ENCODE assay signal across 10 cellular contexts in genomic region chr1:156707027-156707426, GRCh38. TPM values are rescaled to one million over a fixed set of nuclear protein-coding genes. Genes with fewer than 3 reads are reported as not detected.
DNase-seq lines count a peak whose midpoint lies in the region; ATAC-seq and TF ChIP-seq lines count a peak whose summit lies in the region.
"Had no signal": no experiment of that assay in that cellular context is flagged by ENCODE, and none has a peak within 500 bp of the region (broad histone marks: within the 10 kb centered on the region; RNA-seq: fewer than 3 reads in every experiment).

No MANE protein-coding gene starts in this region.

- H2AFZ ChIP-seq in SK-N-SH (ENCODE audit: low read depth) = no peak overlapping the region

- peak overlapping the region; percentile 61; the same call in 1 of the 2 replicates for H3K4me2 ChIP-seq in SK-N-SH

- H3K27me3 ChIP-seq in SK-N-SH (ENCODE audit: insufficient read depth) (no peaks in the 10 kb centered on the region), Panc1 (ENCODE audit: control insufficient read depth, insufficient read depth, low read length) (no peaks in the 10 kb centered on the region)

- no peak for TF ChIP-seq RAD21 in SK-N-SH (IDR thresholded peaks at IDR 0.05; ENCODE audit: low read length)

- H3K27ac Mint-ChIP-seq in activated T-helper 2 cell treated with anti-CD3 and anti-CD28 coated beads, Interferon-gamma antibody, Interleukin-2, Interleukin-4, amounts not matched to agents 10 μg/mL and 5 μg/mL and 100 μg/mL, durations not matched to agents 14 hours and 24 hours and 36 hours = no peak overlapping the region
- H3K27ac Mint-ChIP-seq: T-helper 1 cell treated with Interleukin-12 subunit alpha and Interleukin-12 subunit beta and Interleukin-4 antibody, amounts not matched to agents 30 μg/mL and 1 μg/mL, for 36 hours had no signal

- DNase-seq in SK-N-SH (no peak), Panc1 (ENCODE audit: low read depth, low spot score) (no peak), foreskin fibroblast (no peak), skeletal muscle cell (ENCODE audit: low read depth) (no peak)
- DNase-seq in activated T-helper 2 cell treated with anti-CD3 and anti-CD28 coated beads, Interferon-gamma antibody, Interleukin-2, Interleukin-4, amounts not matched to agents 10 μg/mL and 5 μg/mL and 100 μg/mL, durations not matched to agents 14 hours and 24 hours and 36 hours (ENCODE audit: low spot score) = no peak
- no peak for DNase-seq in effector CD4-positive, alpha-beta T cell
- DNase-seq: NCI-H2081 had no signal

- H3K4me1 Mint-ChIP-seq in activated T-helper 2 cell treated with anti-CD3 and anti-CD28 coated beads, Interferon-gamma antibody, Interleukin-2, Interleukin-4, amounts not matched to agents 10 μg/mL and 5 μg/mL and 100 μg/mL, durations not matched to agents 14 hours and 24 hours and 36 hours (ENCODE audit: low read depth) = peaks cover 13% of the 10 kb centered on the region

- no peaks in the 10 kb centered on the region for H3K79me2 ChIP-seq in SK-N-SH (ENCODE audit: insufficient read depth)

- no peak for TF ChIP-seq EP300 in SK-N-SH (IDR thresholded peaks at IDR 0.05; ENCODE audit: borderline replicate concordance in 1 of 2, low read depth in 1 of 2, low read length in 1 of 2)

- H3K36me3 Mint-ChIP-seq in activated T-helper 2 cell treated with anti-CD3 and anti-CD28 coated beads, Interferon-gamma antibody, Interleukin-2, Interleukin-4, amounts not matched to agents 10 μg/mL and 5 μg/mL and 100 μg/mL, durations not matched to agents 14 hours and 24 hours and 36 hours (ENCODE audit: low read depth) = no peaks in the 10 kb centered on the region

- WGBS in SK-N-SH (ENCODE audit: low lambda C conversion rate) = 77% methylated on average over 5 of the region's 5 CpGs

- no peak for TF ChIP-seq CTCF in SK-N-SH (IDR thresholded peaks at IDR 0.05)
- TF ChIP-seq CTCF in Panc1 (IDR thresholded peaks at IDR 0.05) = no peak
- no peak for TF ChIP-seq CTCF in foreskin fibroblast (IDR thresholded peaks at IDR 0.05; ENCODE audit: low read depth, low read length)

- no peak overlapping the region for H3K4me3 ChIP-seq in SK-N-SH (ENCODE audit: low read depth in 2 of 2, low read length in 1 of 2)
- H3K4me3 ChIP-seq in Panc1 (ENCODE audit: low read depth in 2 of 2, low read length in 2 of 2) = peak overlapping the region; percentile 82 to 84; a peak in 2 of 4 replicates
- H3K4me3 ChIP-seq in foreskin fibroblast (ENCODE audit: low read depth in 1 of 2, low read length in 2 of 2) = peak overlapping the region; percentile 5 to 57
- peak overlapping the region; percentile 15 for H3K4me3 ChIP-seq in skeletal muscle cell (ENCODE audit: low read depth, low read length)

- H3K27me3 Mint-ChIP-seq in activated T-helper 2 cell treated with anti-CD3 and anti-CD28 coated beads, Interferon-gamma antibody, Interleukin-2, Interleukin-4, amounts not matched to agents 10 μg/mL and 5 μg/mL and 100 μg/mL, durations not matched to agents 14 hours and 24 hours and 36 hours (ENCODE audit: low read depth) = peaks cover 49% of the 10 kb centered on the region

- intact Hi-C loops in Panc1 (cut with micrococcal nuclease; ENCODE audit: unreplicated experiment) = no loop called here
- intact Hi-C loops in activated T-helper 2 cell treated with anti-CD3 and anti-CD28 coated beads, Interferon-gamma antibody, Interleukin-2, Interleukin-4, amounts not matched to agents 10 μg/mL and 5 μg/mL and 100 μg/mL, durations not matched to agents 14 hours and 24 hours and 36 hours (cut with micrococcal nuclease) = loop anchor here (1.0 to 2.0 kb wide), 2 partner anchors 19 to 80 kb away; no protein-coding TSS in a partner anchor

- in situ Hi-C loops in Panc1 (cut with HindIII; ENCODE audit: low pct_unique_long_range_greater_than_20kb, low sequenced_read_pairs) = no loop called here

- no TSS peak for BruUV-seq in Panc1 (replicated peaks; lab: Mats Ljungman, UMichigan)

- H3K9me3 Mint-ChIP-seq in activated T-helper 2 cell treated with anti-CD3 and anti-CD28 coated beads, Interferon-gamma antibody, Interleukin-2, Interleukin-4, amounts not matched to agents 10 μg/mL and 5 μg/mL and 100 μg/mL, durations not matched to agents 14 hours and 24 hours and 36 hours = no peaks in the 10 kb centered on the region
- H3K9me3 Mint-ChIP-seq: T-helper 1 cell treated with Interleukin-12 subunit alpha and Interleukin-12 subunit beta and Interleukin-4 antibody, amounts not matched to agents 30 μg/mL and 1 μg/mL, for 36 hours had no signal

- peak overlapping the region in 1 of 2 experiments; percentile 98; a peak in 2 of 4 replicates for H3K27ac ChIP-seq in SK-N-SH (ENCODE audit: low read depth in 2 of 2, low read length in 1 of 2)
- peak overlapping the region; percentile 93 for H3K27ac ChIP-seq in Panc1 (ENCODE audit: low read length)

- POLR2A ChIA-PET in SK-N-SH (lab: Yijun Ruan, JAX) = interaction anchor here (0.6 to 5.3 kb wide), 4 partner anchors 9 to 80 kb away, joined by 3 to 57 read pairs (median 5); no protein-coding TSS in a partner anchor
- POLR2A ChIA-PET in Panc1 (lab: Charles Lee) = interaction anchor here (0.6 to 1.9 kb wide), 7 partner anchors 7 to 30 kb away, joined by 3 to 7 read pairs (median 5); partner anchors contain the start of genes ISG20L2, METTL25B and NES

- H3K36me3 ChIP-seq in SK-N-SH (replicated peaks in 1 of 2; ENCODE audit: control insufficient read depth in 1 of 2, insufficient read depth in 2 of 2, low read length in 1 of 2) (no peaks in the 10 kb centered on the region), Panc1 (ENCODE audit: control insufficient read depth, insufficient read depth, low read length) (no peaks in the 10 kb centered on the region; the same call in 1 of the 2 replicates)

- no peaks in the 10 kb centered on the region for H4K20me1 ChIP-seq in SK-N-SH (ENCODE audit: insufficient read depth)

- H3K4me1 ChIP-seq in SK-N-SH (ENCODE audit: control insufficient read depth in 1 of 2, insufficient read depth in 2 of 2, low read depth in 1 of 2, low read length in 1 of 2) (peaks cover 76 to 90% of the 10 kb centered on the region in 2 experiments), Panc1 (ENCODE audit: control insufficient read depth, insufficient read depth, low read length) (peaks cover 71% of the 10 kb centered on the region)

- no peak overlapping the region for H3K9ac ChIP-seq in SK-N-SH

- H3K9me2 ChIP-seq in SK-N-SH = no peaks in the 10 kb centered on the region

- peaks cover 36% of the 10 kb centered on the region for H3F3A ChIP-seq in SK-N-SH (replicated peaks; ENCODE audit: insufficient read depth)

- no peak overlapping the region for H3K4me3 Mint-ChIP-seq in activated T-helper 2 cell treated with anti-CD3 and anti-CD28 coated beads, Interferon-gamma antibody, Interleukin-2, Interleukin-4, amounts not matched to agents 10 μg/mL and 5 μg/mL and 100 μg/mL, durations not matched to agents 14 hours and 24 hours and 36 hours (ENCODE audit: low read depth)

- ATAC-seq in SK-N-SH treated with all-trans-retinoic acid at 6 μM for 48 hours = no peak
- ATAC-seq in Panc1 = no peak
- ATAC-seq in GM21423 (IDR thresholded peaks at IDR 0.05; ENCODE audit: unreplicated experiment) = no peak

- H3K9me3 ChIP-seq in SK-N-SH (no peaks in the 10 kb centered on the region), Panc1 (ENCODE audit: control insufficient read depth, insufficient read depth, low read depth, low read length) (no peaks in the 10 kb centered on the region)

- CTCF ChIA-PET in SK-N-SH (lab: Yijun Ruan, JAX) = interaction anchor here (0.6 to 45.5 kb wide), 17 partner anchors 9 to 410 kb away, joined by 3 to 2702 read pairs (median 5); partner anchors contain the start of genes CRABP2, ISG20L2, METTL25B and NES
- CTCF ChIA-PET in Panc1 (lab: Charles Lee) = interaction anchor here (0.6 to 3.7 kb wide), 8 partner anchors 12 to 221 kb away, joined by 3 to 96 read pairs (median 5); no protein-coding TSS in a partner anchor

RNA-seq across cellular contexts. Expression of gene CRABP2, which starts 1.6 kb away (rescaled TPM):
- polyA plus RNA-seq in SK-N-SH (2012; rRNA removed) = 13.3 and 42.1 TPM in 2 replicates
- polyA plus RNA-seq in SK-N-SH (2012; cell fraction: cytosol; rRNA removed) = 27.0 TPM in 2 replicates
- 21.2 and 48.9 TPM in 2 replicates for polyA plus RNA-seq in SK-N-SH (2012; cell fraction: nucleus; rRNA removed)
- 1,115 TPM for total RNA-seq in Panc1 (2021; ENCODE audit: unreplicated experiment)
- 1,502 TPM for polyA plus RNA-seq in Panc1 (2012; ENCODE audit: insufficient read length)
- total RNA-seq in activated T-helper 2 cell treated with anti-CD3 and anti-CD28 coated beads, Interferon-gamma antibody, Interleukin-2, Interleukin-4, amounts not matched to agents 10 μg/mL and 5 μg/mL and 100 μg/mL, durations not matched to agents 14 hours and 24 hours and 36 hours = 1.0 and 1.1 TPM in 2 replicates

RNA-seq across cellular contexts. Expression of gene METTL25B, which starts 21.2 kb away (rescaled TPM):
- 20.1 and 21.2 TPM in 2 replicates for polyA plus RNA-seq in SK-N-SH (2012; rRNA removed)
- 10.7 and 14.0 TPM in 2 replicates for polyA plus RNA-seq in SK-N-SH (2012; cell fraction: cytosol; rRNA removed)
- 51.7 and 72.4 TPM in 2 replicates for polyA plus RNA-seq in SK-N-SH (2012; cell fraction: nucleus; rRNA removed)
- total RNA-seq in Panc1 (2021; ENCODE audit: unreplicated experiment) = 32.8 TPM
- 37.7 TPM for polyA plus RNA-seq in Panc1 (2012; ENCODE audit: insufficient read length)
- total RNA-seq in activated T-helper 2 cell treated with anti-CD3 and anti-CD28 coated beads, Interferon-gamma antibody, Interleukin-2, Interleukin-4, amounts not matched to agents 10 μg/mL and 5 μg/mL and 100 μg/mL, durations not matched to agents 14 hours and 24 hours and 36 hours = 37.3 and 45.2 TPM in 2 replicates

RNA-seq across cellular contexts. Expression of gene ISG20L2, which starts 21.5 kb away (rescaled TPM):
- polyA plus RNA-seq in SK-N-SH (2012; rRNA removed) = 31.6 and 44.3 TPM in 2 replicates
- 28.2 and 36.0 TPM in 2 replicates for polyA plus RNA-seq in SK-N-SH (2012; cell fraction: cytosol; rRNA removed)
- polyA plus RNA-seq in SK-N-SH (2012; cell fraction: nucleus; rRNA removed) = 22.9 and 32.5 TPM in 2 replicates
- 40.6 TPM for total RNA-seq in Panc1 (2021; ENCODE audit: unreplicated experiment)
- 26.9 TPM for polyA plus RNA-seq in Panc1 (2012; ENCODE audit: insufficient read length)
- 52.2 and 57.4 TPM in 2 replicates for total RNA-seq in activated T-helper 2 cell treated with anti-CD3 and anti-CD28 coated beads, Interferon-gamma antibody, Interleukin-2, Interleukin-4, amounts not matched to agents 10 μg/mL and 5 μg/mL and 100 μg/mL, durations not matched to agents 14 hours and 24 hours and 36 hours

RNA-seq across cellular contexts. Expression of gene NES, which starts 29.8 kb away (rescaled TPM):
- polyA plus RNA-seq in SK-N-SH (2012; rRNA removed) = 12.6 and 15.8 TPM in 2 replicates
- 10.5 and 12.5 TPM in 2 replicates for polyA plus RNA-seq in SK-N-SH (2012; cell fraction: cytosol; rRNA removed)
- polyA plus RNA-seq in SK-N-SH (2012; cell fraction: nucleus; rRNA removed) = 28.7 and 40.4 TPM in 2 replicates
- 56.3 TPM for total RNA-seq in Panc1 (2021; ENCODE audit: unreplicated experiment)
- 61.1 TPM for polyA plus RNA-seq in Panc1 (2012; ENCODE audit: insufficient read length)
- total RNA-seq in activated T-helper 2 cell treated with anti-CD3 and anti-CD28 coated beads, Interferon-gamma antibody, Interleukin-2, Interleukin-4, amounts not matched to agents 10 μg/mL and 5 μg/mL and 100 μg/mL, durations not matched to agents 14 hours and 24 hours and 36 hours = not detected in 2 replicates

RNA-seq across cellular contexts. Expression of gene MRPL24, which starts 33.9 kb away (rescaled TPM):
- polyA plus RNA-seq in SK-N-SH (2012; rRNA removed) = 149 and 171 TPM in 2 replicates
- 141 and 142 TPM in 2 replicates for polyA plus RNA-seq in SK-N-SH (2012; cell fraction: cytosol; rRNA removed)
- polyA plus RNA-seq in SK-N-SH (2012; cell fraction: nucleus; rRNA removed) = 99.8 and 109 TPM in 2 replicates
- 80.4 TPM for total RNA-seq in Panc1 (2021; ENCODE audit: unreplicated experiment)
- 109 TPM for polyA plus RNA-seq in Panc1 (2012; ENCODE audit: insufficient read length)
- total RNA-seq in activated T-helper 2 cell treated with anti-CD3 and anti-CD28 coated beads, Interferon-gamma antibody, Interleukin-2, Interleukin-4, amounts not matched to agents 10 μg/mL and 5 μg/mL and 100 μg/mL, durations not matched to agents 14 hours and 24 hours and 36 hours = 116 and 124 TPM in 2 replicates

Comparison
In these comparisons a context has a peak if more than half of its experiments do, and no peak if none do; other contexts are left out.
1. H3K4me3 ChIP-seq: peak in Panc1 (2 of 2), foreskin fibroblast (2 of 2) and skeletal muscle cell (single experiment); none in SK-N-SH (0 of 2).
2. RNA of gene CRABP2, which starts 1.6 kb away (total RNA-seq): 1,115 TPM in Panc1 (single experiment); 1.0 to 1.1 TPM in activated T-helper 2 cell treated with anti-CD3 and anti-CD28 coated beads, Interferon-gamma antibody, Interleukin-2, Interleukin-4, amounts not matched to agents 10 μg/mL and 5 μg/mL and 100 μg/mL, durations not matched to agents 14 hours and 24 hours and 36 hours; every median in the first group is over 100 times any median in the second.